In genomic region chr4:8221476-8221875, GRCh38 we compare ENCODE assay signal across 11 cellular contexts. TPM values are rescaled to one million over a fixed set of nuclear protein-coding genes. Genes with fewer than 3 reads are reported as not detected.
A peak's percentile ranks its signal among the peaks of the same experiment; 100 is the strongest.
DNase-seq lines count a peak whose midpoint lies in the region; ATAC-seq and TF ChIP-seq lines count a peak whose summit lies in the region.
"Had no signal": no experiment of that assay in that cellular context is flagged by ENCODE, and none has a peak within 500 bp of the region (broad histone marks: within the 10 kb centered on the region; RNA-seq: fewer than 3 reads in every experiment).

No MANE protein-coding gene starts in this region.

- H3K4me3 ChIP-seq in cardiac fibroblast (replicated peaks in 1 of 2; ENCODE audit: low read depth in 2 of 2, low read length in 2 of 2): no peak overlapping the region

- ATAC-seq in natural killer cell: peak in 2 of 3 donors; percentile 48 to 65
- ATAC-seq in GM18909 (IDR thresholded peaks at IDR 0.05; ENCODE audit: poor library complexity, unreplicated experiment): no peak

- H3K4me3 Mint-ChIP-seq in natural killer cell (no peak overlapping the region), chondrocyte (ENCODE audit: unreplicated experiment) (no peak overlapping the region)
- H3K4me3 Mint-ChIP-seq: natural killer cell treated with Interleukin-12 subunit alpha and Interleukin-12 subunit beta and Interleukin-15 and Interleukin-18, amount 100 ng/mL, for 72 hours; stimulated activated naive CD8-positive, alpha-beta T cell treated with anti-CD3 and anti-CD28 coated beads, Interleukin-15, Interleukin-2, amounts not matched to agents 100 ng/mL and 50 ng/mL, for 24 hours had no signal

- H3K27me3 Mint-ChIP-seq in natural killer cell (ENCODE audit: low read depth in 2 of 2) (no peaks in the 10 kb centered on the region), chondrocyte (ENCODE audit: low read depth) (no peaks in the 10 kb centered on the region)
- H3K27me3 Mint-ChIP-seq: natural killer cell treated with Interleukin-12 subunit alpha and Interleukin-12 subunit beta and Interleukin-15 and Interleukin-18, amount 100 ng/mL, for 72 hours; stimulated activated naive CD8-positive, alpha-beta T cell treated with anti-CD3 and anti-CD28 coated beads, Interleukin-15, Interleukin-2, amounts not matched to agents 100 ng/mL and 50 ng/mL, for 24 hours had no signal

- DNase-seq in EH (ENCODE audit: low read depth) (peak; percentile 73), HS-5 (ENCODE audit: low read depth) (peak; percentile 20), cardiac fibroblast (ENCODE audit: low read depth in 2 of 2) (peak; percentile 64 to 77), natural killer cell (no peak), chondrocyte (ENCODE audit: low spot score) (no peak), NCI-H526 treated with DMSO at 0.1 percent for 48 hours (lab: John Stamatoyannopoulos, UW) (no peak), NCI-H2196 (lab: John Stamatoyannopoulos, UW; ENCODE audit: unreplicated experiment) (no peak)
- DNase-seq: effector CD4-positive, alpha-beta T cell had no signal

- H3K4me1 Mint-ChIP-seq in natural killer cell: peaks cover 0 to 4% of the 10 kb centered on the region in 2 donors
- peaks cover 10% of the 10 kb centered on the region for H3K4me1 Mint-ChIP-seq in chondrocyte (ENCODE audit: low read depth)

- TF ChIP-seq CTCF in cardiac fibroblast (IDR thresholded peaks at IDR 0.05; ENCODE audit: low read depth, low read length): no peak
- TF ChIP-seq CTCF in natural killer cell (IDR thresholded peaks at IDR 0.05): no peak
- no peak for TF ChIP-seq CTCF in chondrocyte (IDR thresholded peaks at IDR 0.05)

- H3K27ac Mint-ChIP-seq in natural killer cell: peak overlapping the region; percentile 24 to 31
- no peak overlapping the region for H3K27ac Mint-ChIP-seq in chondrocyte (ENCODE audit: unreplicated experiment)
- H3K27ac Mint-ChIP-seq: natural killer cell treated with Interleukin-12 subunit alpha and Interleukin-12 subunit beta and Interleukin-15 and Interleukin-18, amount 100 ng/mL, for 72 hours; stimulated activated naive CD8-positive, alpha-beta T cell treated with anti-CD3 and anti-CD28 coated beads, Interleukin-15, Interleukin-2, amounts not matched to agents 100 ng/mL and 50 ng/mL, for 24 hours had no signal

- H3K9me3 Mint-ChIP-seq in natural killer cell (no peaks in the 10 kb centered on the region), chondrocyte (ENCODE audit: low read depth) (no peaks in the 10 kb centered on the region)
- H3K9me3 Mint-ChIP-seq: natural killer cell treated with Interleukin-12 subunit alpha and Interleukin-12 subunit beta and Interleukin-15 and Interleukin-18, amount 100 ng/mL, for 72 hours; stimulated activated naive CD8-positive, alpha-beta T cell treated with anti-CD3 and anti-CD28 coated beads, Interleukin-15, Interleukin-2, amounts not matched to agents 100 ng/mL and 50 ng/mL, for 24 hours had no signal

- intact Hi-C loops in natural killer cell (cut with micrococcal nuclease): no loop called here

- no peaks in the 10 kb centered on the region for H3K36me3 Mint-ChIP-seq in natural killer cell
- no peaks in the 10 kb centered on the region for H3K36me3 Mint-ChIP-seq in chondrocyte (ENCODE audit: low read depth)
- H3K36me3 Mint-ChIP-seq: natural killer cell treated with Interleukin-12 subunit alpha and Interleukin-12 subunit beta and Interleukin-15 and Interleukin-18, amount 100 ng/mL, for 72 hours had no signal

RNA-seq across cellular contexts. Expression of gene SH3TC1, which starts 22.4 kb away (rescaled TPM):
- 10 to 100 TPM; 50.1 to 61.7 (median 54.9) TPM for total RNA-seq in natural killer cell
- 1.2 to 1.4 TPM (median 1.2 TPM) in 3 replicates for total RNA-seq in chondrocyte

RNA-seq across cellular contexts. Expression of gene HTRA3, which starts 48.1 kb away (rescaled TPM):
- total RNA-seq in natural killer cell (not detected), chondrocyte (0.68 to 4.8 TPM (median 3.5 TPM) in 3 replicates)
- total RNA-seq: natural killer cell treated with Interleukin-12 subunit alpha and Interleukin-12 subunit beta and Interleukin-15 and Interleukin-18, amount 100 ng/mL, for 72 hours had no signal

Comparison
In these comparisons a context has a peak if more than half of its experiments do, and no peak if none do; other contexts are left out.
1. DNase-seq: peak in EH (single experiment), HS-5 (single experiment) and cardiac fibroblast (2 of 2); none in natural killer cell (single experiment), chondrocyte (single experiment), NCI-H526 treated with DMSO at 0.1 percent for 48 hours (single experiment) and NCI-H2196 (single experiment).
2. RNA of gene SH3TC1, which starts 22.4 kb away (total RNA-seq): 50.1 to 61.7 TPM in natural killer cell; 1.2 to 1.4 TPM in chondrocyte; every median in the first group is over 10 times any median in the second.